8 cellular contexts compared by ENCODE assay signal in genomic region chr11:1628506-1629325, GRCh38. TPM values are rescaled to one million over a fixed set of nuclear protein-coding genes. Genes with fewer than 3 reads are reported as not detected.
A peak's percentile ranks its signal among the peaks of the same experiment; 100 is the strongest.
DNase-seq lines count a peak whose midpoint lies in the region; ATAC-seq, FAIRE-seq and TF ChIP-seq lines count a peak whose summit lies in the region.

No MANE protein-coding gene starts in this region.

- POLR2A ChIA-PET in naive thymus-derived CD8-positive, alpha-beta T cell (lab: Charles Lee) = no interaction called here

- H3K27me3 Mint-ChIP-seq in naive thymus-derived CD8-positive, alpha-beta T cell = peaks cover 15 to 36% (median 23%) of the 10 kb centered on the region in 5 donors

- H3K9me3 Mint-ChIP-seq in naive thymus-derived CD8-positive, alpha-beta T cell = no peaks in the 10 kb centered on the region

- peaks cover 4 to 19% (median 10%) of the 10 kb centered on the region in 4 donors for H3K4me1 Mint-ChIP-seq in naive thymus-derived CD8-positive, alpha-beta T cell

- TF ChIP-seq POLR2A in GM12891 (IDR thresholded peaks at IDR 0.05; ENCODE audit: low read depth, low read length) = no peak

- no peaks in the 10 kb centered on the region for H3K36me3 Mint-ChIP-seq in naive thymus-derived CD8-positive, alpha-beta T cell

- H3K4me3 Mint-ChIP-seq in naive thymus-derived CD8-positive, alpha-beta T cell = no peak overlapping the region

- H3K27ac Mint-ChIP-seq in naive thymus-derived CD8-positive, alpha-beta T cell = no peak overlapping the region

- peak; percentile 88 for DNase-seq in GM12891 (ENCODE audit: insufficient read length, low spot score)
- peak; percentile 30 for DNase-seq in NCI-H526 treated with DMSO at 0.1 percent for 48 hours (lab: John Stamatoyannopoulos, UW)
- DNase-seq in activated CD8-positive, alpha-beta memory T cell treated with anti-CD3 and anti-CD28 coated beads, Interleukin-2, amount 50 U/mL, for 4 hours = peak; percentile 64
- peak; percentile 61 for DNase-seq in epidermal melanocyte (ENCODE audit: insufficient read length, low spot score)
- peak in 9 of 10 donors; percentile 29 to 70 (median 57) for DNase-seq in naive thymus-derived CD8-positive, alpha-beta T cell
- DNase-seq in stimulated activated naive CD8-positive, alpha-beta T cell treated with anti-CD3 and anti-CD28 coated beads, Interleukin-15, Interleukin-2, amounts not matched to agents 100 U/mL and 50 U/mL, for 24 hours = peak; percentile 80

- peak; percentile 81 to 97 for ATAC-seq in naive thymus-derived CD8-positive, alpha-beta T cell
- ATAC-seq in stimulated activated naive CD8-positive, alpha-beta T cell treated with anti-CD3 and anti-CD28 coated beads, Interleukin-15, Interleukin-2, amounts not matched to agents 100 U/mL and 50 U/mL, for 24 hours = peak; percentile 87
- ATAC-seq in GM21360 (IDR thresholded peaks at IDR 0.05; ENCODE audit: unreplicated experiment) (no peak), GM19467 (IDR thresholded peaks at IDR 0.05; ENCODE audit: unreplicated experiment) (no peak)

- peak; percentile 97 for FAIRE-seq in GM12891 (lab: Jason Lieb, UNC)

TF ChIP-seq in GM12891, 5 proteins besides CTCF, POLR2A, EP300 and RAD21:
- TF ChIP-seq POLR2AphosphoS5 (IDR thresholded peaks at IDR 0.05; ENCODE audit: low read depth, low read length) = no peak
- no peak for TF ChIP-seq SPI1 (IDR thresholded peaks at IDR 0.05; ENCODE audit: low read depth, low read length)
- TF ChIP-seq PAX5 (IDR thresholded peaks at IDR 0.05; ENCODE audit: insufficient read depth, low read length, severe bottlenecking) = no peak
- no peak for TF ChIP-seq POU2F2 (IDR thresholded peaks at IDR 0.05; ENCODE audit: low read depth, low read length)
- TF ChIP-seq TAF1 (IDR thresholded peaks at IDR 0.05; ENCODE audit: low read depth, low read length) = no peak

RNA-seq across cellular contexts. Expression of gene KRTAP5-5, which starts 0.9 kb away (rescaled TPM):
- polyA plus RNA-seq in GM12891 (2012; ENCODE audit: low read depth, missing spikeins) = not detected
- total RNA-seq in naive thymus-derived CD8-positive, alpha-beta T cell = not detected
- not detected for polyA plus RNA-seq in naive thymus-derived CD8-positive, alpha-beta T cell

RNA-seq across cellular contexts. Expression of gene KRTAP5-4, which starts 6.8 kb away (rescaled TPM):
- not detected for polyA plus RNA-seq in GM12891 (2012; ENCODE audit: low read depth, missing spikeins)
- total RNA-seq in naive thymus-derived CD8-positive, alpha-beta T cell = not detected
- not detected for polyA plus RNA-seq in naive thymus-derived CD8-positive, alpha-beta T cell

RNA-seq across cellular contexts. Expression of gene KRTAP5-3, which starts 20.5 kb away (rescaled TPM):
- not detected for polyA plus RNA-seq in GM12891 (2012; ENCODE audit: low read depth, missing spikeins)
- not detected for total RNA-seq in naive thymus-derived CD8-positive, alpha-beta T cell
- not detected for polyA plus RNA-seq in naive thymus-derived CD8-positive, alpha-beta T cell

RNA-seq across cellular contexts. Expression of gene KRTAP5-2, which starts 30.6 kb away (rescaled TPM):
- polyA plus RNA-seq in GM12891 (2012; ENCODE audit: low read depth, missing spikeins) = not detected
- total RNA-seq in naive thymus-derived CD8-positive, alpha-beta T cell = not detected
- not detected for polyA plus RNA-seq in naive thymus-derived CD8-positive, alpha-beta T cell

RNA-seq across cellular contexts. Expression of gene KRTAP5-1, which starts 43.6 kb away (rescaled TPM):
- polyA plus RNA-seq in GM12891 (2012; ENCODE audit: low read depth, missing spikeins) = not detected
- total RNA-seq in naive thymus-derived CD8-positive, alpha-beta T cell = not detected
- not detected for polyA plus RNA-seq in naive thymus-derived CD8-positive, alpha-beta T cell

Comparison
In these comparisons a context has a peak if more than half of its experiments do, and no peak if none do; other contexts are left out.
1. DNase-seq: peak in every context shown above with its lines; median percentile 88 in GM12891; 80 in stimulated activated naive CD8-positive, alpha-beta T cell treated with anti-CD3 and anti-CD28 coated beads, Interleukin-15, Interleukin-2, amounts not matched to agents 100 U/mL and 50 U/mL, for 24 hours; 64 in activated CD8-positive, alpha-beta memory T cell treated with anti-CD3 and anti-CD28 coated beads, Interleukin-2, amount 50 U/mL, for 4 hours; 61 in epidermal melanocyte; 57 in naive thymus-derived CD8-positive, alpha-beta T cell; 30 in NCI-H526 treated with DMSO at 0.1 percent for 48 hours.
2. ATAC-seq: peak in naive thymus-derived CD8-positive, alpha-beta T cell (2 of 2) and stimulated activated naive CD8-positive, alpha-beta T cell treated with anti-CD3 and anti-CD28 coated beads, Interleukin-15, Interleukin-2, amounts not matched to agents 100 U/mL and 50 U/mL, for 24 hours (single experiment); none in GM21360 (single experiment) and GM19467 (single experiment).